Comparison of ENCODE assay signal across 7 cellular contexts in genomic region chr10:24465899-24466615, GRCh38.
DNase-seq lines count a peak whose midpoint lies in the region; ATAC-seq, FAIRE-seq and TF ChIP-seq lines count a peak whose summit lies in the region.

No MANE protein-coding gene starts in this region.

- H3K4me1 ChIP-seq in PC-9 (replicated peaks; ENCODE audit: insufficient read depth) (peaks cover 68% of the 10 kb centered on the region), mammary epithelial cell (ENCODE audit: insufficient read depth, low read length) (peaks cover 48% of the 10 kb centered on the region)

- H2AFZ ChIP-seq in PC-9, result peak overlapping the region; percentile 74
- H2AFZ ChIP-seq in mammary epithelial cell (ENCODE audit: low read depth, low read length), result peak overlapping the region; percentile 62

- no peaks in the 10 kb centered on the region for H3K27me3 ChIP-seq in PC-9 (ENCODE audit: insufficient read depth, low read depth)
- no peaks in the 10 kb centered on the region for H3K27me3 ChIP-seq in mammary epithelial cell (ENCODE audit: insufficient read depth, low read length)

- CTCF ChIA-PET in PC-9 (lab: Charles Lee) (no interaction called here), mammary epithelial cell (lab: Charles Lee; ENCODE audit: low non-redundant PET) (no interaction called here), HEK293T (lab: Yijun Ruan, JAX) (no interaction called here)

- H3K36me3 ChIP-seq in PC-9 (ENCODE audit: low read depth) (no peaks in the 10 kb centered on the region), mammary epithelial cell (ENCODE audit: insufficient read depth, low read length) (no peaks in the 10 kb centered on the region)

- 1% methylated on average over 13 of the region's 13 CpGs for WGBS in mammary epithelial cell (ENCODE audit: low coverage, missing lambda C conversion rate)

- intact Hi-C loops in PC-9 (cut with micrococcal nuclease; ENCODE audit: unreplicated experiment), result loop anchor here (1.0 to 10.0 kb wide), 5 partner anchors 17 to 211 kb away; no protein-coding TSS in a partner anchor
- intact Hi-C loops in mammary epithelial cell (cut with micrococcal nuclease), result loop anchor here (1.0 to 2.0 kb wide), 5 partner anchors 17 to 83 kb away; no protein-coding TSS in a partner anchor

- TF ChIP-seq CTCF in PC-9 (conservative IDR thresholded peaks at IDR 0.05) (no peak), mammary epithelial cell (conservative IDR thresholded peaks at IDR 0.05 in 1 of 2, IDR thresholded peaks at IDR 0.05 in 1 of 2; ENCODE audit: extremely low read depth in 1 of 2, insufficient read depth in 1 of 2, low read depth in 1 of 2, low read length in 2 of 2) (no peak)

- H3K27ac ChIP-seq in PC-9 (peak overlapping the region; percentile 94), mammary epithelial cell (ENCODE audit: insufficient read depth, low read depth, low read length) (peak overlapping the region; percentile 99)

- FAIRE-seq in GM18507 (lab: Jason Lieb, UNC), result peak; percentile 41

- H3K79me2 ChIP-seq in PC-9 (ENCODE audit: low read depth) (peaks cover 31% of the 10 kb centered on the region), mammary epithelial cell (ENCODE audit: insufficient read depth, low read length) (peaks cover 41% of the 10 kb centered on the region)

- H3K9me2 ChIP-seq in PC-9 (ENCODE audit: insufficient read depth), result no peaks in the 10 kb centered on the region

- dilution Hi-C loops in mammary epithelial cell (cut with HindIII; ENCODE audit: low sequenced_read_pairs), result no loop called here

- peak overlapping the region; percentile 80 for H3K4me3 ChIP-seq in PC-9
- H3K4me3 ChIP-seq in mammary epithelial cell (replicated peaks in 1 of 3; ENCODE audit: insufficient read depth in 1 of 3, low read depth in 2 of 3, low read length in 3 of 3), result peak overlapping the region; percentile 49 to 82 (median 69)

- no peaks in the 10 kb centered on the region; the same call in 1 of the 2 replicates for H3K9me3 ChIP-seq in PC-9 (ENCODE audit: insufficient read depth, low read depth)
- no peaks in the 10 kb centered on the region for H3K9me3 ChIP-seq in mammary epithelial cell (replicated peaks; ENCODE audit: insufficient read depth, low read length)

- H4K20me1 ChIP-seq in PC-9 (ENCODE audit: insufficient read depth) (no peaks in the 10 kb centered on the region), mammary epithelial cell (ENCODE audit: insufficient read depth, low read length) (no peaks in the 10 kb centered on the region)

- H3F3A ChIP-seq in PC-9 (ENCODE audit: insufficient read depth, low read depth), result peaks cover 50% of the 10 kb centered on the region

- H3K4me2 ChIP-seq in PC-9 (peak overlapping the region; percentile 91), mammary epithelial cell (ENCODE audit: insufficient read depth, low read depth, low read length) (peak overlapping the region; percentile 73)

- peak; percentile 42 for ATAC-seq in HG02571 (IDR thresholded peaks at IDR 0.05; ENCODE audit: unreplicated experiment)

- in situ Hi-C loops in mammary epithelial cell (cut with MboI; ENCODE audit: low sequenced_read_pairs in 2 of 2), result no loop called here

- POLR2A ChIA-PET in PC-9 (lab: Charles Lee; ENCODE audit: unreplicated experiment) (interaction anchor here (0.6 kb wide), 1 partner anchor 1091 kb away, joined by 3 read pairs; no protein-coding TSS in a partner anchor), HEK293T (lab: Yijun Ruan, JAX) (no interaction called here)

- DNase-seq in GM18507 (ENCODE audit: extremely low spot score, insufficient read length, low read depth) (no peak), PC-9 (peak; percentile 62 to 94), mammary epithelial cell (peak; percentile 97), non-pigmented ciliary epithelial cell (ENCODE audit: low read depth) (peak; percentile 94), HEK293T (ENCODE audit: extremely low spot score) (no peak), NCI-H526 treated with DMSO at 0.1 percent for 48 hours (lab: John Stamatoyannopoulos, UW) (no peak)

- BruUV-seq in PC-9 (replicated peaks; lab: Mats Ljungman, UMichigan) (TSS peak; percentile 94), mammary epithelial cell (replicated peaks; lab: Mats Ljungman, UMichigan) (no TSS peak)

- H3K9ac ChIP-seq in mammary epithelial cell (ENCODE audit: insufficient read depth, low read length), result peak overlapping the region; percentile 95

TF ChIP-seq in HEK293T, 16 proteins besides CTCF, POLR2A, EP300 and RAD21:
- TF ChIP-seq FOXM1 (IDR thresholded peaks at IDR 0.05; ENCODE audit: borderline replicate concordance) (no peak), BHLHE40 (IDR thresholded peaks at IDR 0.05; ENCODE audit: borderline replicate concordance) (no peak), HDGF (IDR thresholded peaks at IDR 0.05; ENCODE audit: borderline replicate concordance) (no peak)

Comparison
In these comparisons a context has a peak if more than half of its experiments do, and no peak if none do; other contexts are left out.
1. DNase-seq: peak in PC-9 (2 of 2), mammary epithelial cell (single experiment) and non-pigmented ciliary epithelial cell (single experiment); none in GM18507 (single experiment), HEK293T (single experiment) and NCI-H526 treated with DMSO at 0.1 percent for 48 hours (single experiment).